8 cellular contexts compared by ENCODE assay signal in genomic region chr10:86366033-86366901, GRCh38. TPM values are rescaled to one million over a fixed set of nuclear protein-coding genes. Genes with fewer than 3 reads are reported as not detected.
DNase-seq lines count a peak whose midpoint lies in the region; ATAC-seq, FAIRE-seq and TF ChIP-seq lines count a peak whose summit lies in the region.

GRID1 (minus strand) TSS chr10:86366795.

- H2AFZ ChIP-seq in H9 (ENCODE audit: low read length): no peak within 1 kb of the TSS

- H3K9me3 ChIP-seq in H9 (ENCODE audit: control insufficient read depth, low read depth, low read length) (no peaks in the 10 kb centered on the region), muscle layer of colon (ENCODE audit: low read length) (no peaks in the 10 kb centered on the region)

- peak; percentile 37 for ATAC-seq in SK-N-SH treated with all-trans-retinoic acid at 6 μM for 48 hours
- ATAC-seq in GM18861 (IDR thresholded peaks at IDR 0.05; ENCODE audit: unreplicated experiment): no peak

- no peaks in the 10 kb centered on the region for H3K79me1 ChIP-seq in H9 (ENCODE audit: insufficient read depth, low read depth, low read length, poor library complexity, severe bottlenecking)

- H3K36me3 Mint-ChIP-seq in H9 (ENCODE audit: insufficient read depth in 1 of 3, low read depth in 3 of 3): no peaks in the 10 kb centered on the region

- H3T11ph ChIP-seq in H9 (ENCODE audit: low read length): no peak within 1 kb of the TSS

- H2BK15ac ChIP-seq in H9 (ENCODE audit: low read depth, low read length): no peak within 1 kb of the TSS

- no peak within 1 kb of the TSS for H3K4ac ChIP-seq in H9 (ENCODE audit: low read depth, low read length)

- H2AK5ac ChIP-seq in H9 (ENCODE audit: insufficient read length, low read length): no peak within 1 kb of the TSS

- WGBS in H9 (ENCODE audit: extremely low coverage, insufficient read length, low lambda C conversion rate): no CpG with 5 or more reads among the region's 119 CpGs

- no peak within 1 kb of the TSS for H2BK120ac ChIP-seq in H9 (ENCODE audit: low read depth, low read length, poor library complexity, severe bottlenecking)

- DNase-seq in Caki2 (ENCODE audit: low read depth) (peak; percentile 50), H9 (peak; percentile 74), epithelial cell of proximal tubule (ENCODE audit: low read depth) (no peak), urothelium cell line (ENCODE audit: low spot score) (peak; percentile 82), T-helper 9 cell (no peak)

- no peak within 1 kb of the TSS for H4K8ac ChIP-seq in H9 (replicated peaks; ENCODE audit: insufficient read length, low read depth, low read length)

- H3K23me2 ChIP-seq in H9 (ENCODE audit: insufficient read length, low read depth, low read length, poor library complexity, severe bottlenecking): peaks cover 18% of the 10 kb centered on the region

- H3K4me3 ChIP-seq in epithelial cell of proximal tubule (ENCODE audit: low read depth, low read length) (peak within 1 kb of the TSS; percentile 36), muscle layer of colon (ENCODE audit: low read depth in 1 of 2, low read length in 2 of 2) (peak within 1 kb of the TSS; percentile 35 to 61)

- peaks cover 93% of the 10 kb centered on the region for H3K27me3 Mint-ChIP-seq in H9 (ENCODE audit: low read depth)

- no peak within 1 kb of the TSS for H4K91ac ChIP-seq in H9 (ENCODE audit: insufficient read length, low read depth, low read length)

- H3K27ac Mint-ChIP-seq in H9: no peak within 1 kb of the TSS

- no peaks in the 10 kb centered on the region for H3K36me3 ChIP-seq in muscle layer of colon (ENCODE audit: insufficient read depth, low read length)

- no peak within 1 kb of the TSS for H3K56ac ChIP-seq in H9 (ENCODE audit: insufficient read length, low read depth, low read length)

- H2BK5ac ChIP-seq in H9 (ENCODE audit: insufficient read length, low read length): no peak within 1 kb of the TSS

- H3K14ac ChIP-seq in H9 (ENCODE audit: insufficient read depth, low read length): no peak within 1 kb of the TSS; the same call in 1 of the 2 replicates

- H3K4me1 Mint-ChIP-seq in H9: peaks cover 15 to 30% of the 10 kb centered on the region in 2 experiments

- H2BK20ac ChIP-seq in H9 (ENCODE audit: low read depth, low read length, poor library complexity, severe bottlenecking): no peak within 1 kb of the TSS

- H3K18ac ChIP-seq in H9 (ENCODE audit: insufficient read length, low read depth, low read length): no peak within 1 kb of the TSS

- peaks cover 5% of the 10 kb centered on the region for H4K20me1 ChIP-seq in H9 (ENCODE audit: control insufficient read depth, insufficient read depth, insufficient read length)

- in situ Hi-C loops in Caki2 (cut with HindIII; ENCODE audit: low pct_unique_long_range_greater_than_20kb, low sequenced_read_pairs): no loop called here

- no peak within 1 kb of the TSS for H2BK12ac ChIP-seq in H9 (ENCODE audit: insufficient read length, low read depth, low read length)

- H4K5ac ChIP-seq in H9 (ENCODE audit: insufficient read length, low read depth, low read length): no peak within 1 kb of the TSS

- TF ChIP-seq CTCF in H9 (conservative IDR thresholded peaks at IDR 0.05) (no peak; the same call in 2 of the 3 replicates), epithelial cell of proximal tubule (conservative IDR thresholded peaks at IDR 0.05; ENCODE audit: low read depth, low read length) (no peak)

- H3K4me1 ChIP-seq in H9 (ENCODE audit: insufficient read depth, low read length): no peaks in the 10 kb centered on the region
- H3K4me1 ChIP-seq in muscle layer of colon (ENCODE audit: insufficient read depth, low read length): peaks cover 16% of the 10 kb centered on the region

- FAIRE-seq in urothelium cell line (lab: Jason Lieb, UNC): no peak

- H3K27ac ChIP-seq in H9 (ENCODE audit: insufficient read length, low read depth, low read length): no peak within 1 kb of the TSS
- H3K27ac ChIP-seq in muscle layer of colon (ENCODE audit: low read depth, low read length): no peak within 1 kb of the TSS

- H3K23ac ChIP-seq in H9 (ENCODE audit: insufficient read length, low read depth, low read length): no peak within 1 kb of the TSS

- H3K27me3 ChIP-seq in H9 (ENCODE audit: insufficient read depth, low read length) (peaks cover 68% of the 10 kb centered on the region), muscle layer of colon (ENCODE audit: control insufficient read depth in 1 of 2, insufficient read depth in 2 of 2, low read length in 2 of 2) (peaks cover 25 to 67% of the 10 kb centered on the region in 2 donors)

- H3K9ac ChIP-seq in H9 (ENCODE audit: extremely low read depth, insufficient read length, low read length): no peak within 1 kb of the TSS
- no peak within 1 kb of the TSS for H3K9ac ChIP-seq in muscle layer of colon (ENCODE audit: low read length)

- H3K4me2 ChIP-seq in H9 (ENCODE audit: insufficient read depth, insufficient read length, low read length): peak within 1 kb of the TSS; percentile 33

- peak within 1 kb of the TSS; percentile 52 to 76 for H3K4me3 Mint-ChIP-seq in H9

- peaks cover 0 to 2% of the 10 kb centered on the region in 2 experiments; a peak in 1 of 5 replicates for H3K9me3 Mint-ChIP-seq in H9

- H3K79me2 ChIP-seq in H9 (ENCODE audit: insufficient read depth, low read length): no peaks in the 10 kb centered on the region

TF ChIP-seq in SK-N-SH treated with all-trans-retinoic acid at 6 μM for 48 hours, 23 proteins besides CTCF, POLR2A, EP300 and RAD21:
- TF ChIP-seq GLIS3 (CRISPR knock-in tag; IDR thresholded peaks at IDR 0.05) (no peak), TSHZ2 (CRISPR knock-in tag; IDR thresholded peaks at IDR 0.05) (no peak), CSRNP3 (CRISPR knock-in tag; IDR thresholded peaks at IDR 0.05) (no peak), POU6F1 (CRISPR knock-in tag; IDR thresholded peaks at IDR 0.05; ENCODE audit: borderline replicate concordance, low read depth) (no peak), BACH2 (CRISPR knock-in tag; IDR thresholded peaks at IDR 0.05; ENCODE audit: borderline replicate concordance) (no peak)

RNA-seq across cellular contexts. Expression of gene GRID1, which starts in this region (rescaled TPM):
- total RNA-seq in Caki2 (2014; rRNA removed; shearing (Covaris generic); ENCODE audit: low replicate concordance): 2.6 and 6.6 TPM in 2 replicates
- 0.35 TPM in 1 of 2 replicates, not detected in the other for total RNA-seq in H9 (2021)
- total RNA-seq in epithelial cell of proximal tubule: 0.52 TPM in 1 of 2 replicates, not detected in the other

Comparison
In these comparisons a context has a peak if more than half of its experiments do, and no peak if none do; other contexts are left out.
1. Peak in DNase-seq and H3K4me2 ChIP-seq in H9; RNA of the gene not detected or under 1 TPM.
2. DNase-seq: peak in Caki2 (single experiment) and urothelium cell line (single experiment); none in epithelial cell of proximal tubule (single experiment) and T-helper 9 cell (single experiment).